In genomic region chr10:108346066-108346465, GRCh38 we compare ENCODE assay signal across 30 cellular contexts.
DNase-seq lines count a peak whose midpoint lies in the region; ATAC-seq lines count a peak whose summit lies in the region.
"Had no signal": no experiment of that assay in that cellular context is flagged by ENCODE, and none has a peak within 500 bp of the region (broad histone marks: within the 10 kb centered on the region; RNA-seq: fewer than 3 reads in every experiment).

No MANE protein-coding gene starts in this region.

- in situ Hi-C loops in G401 (cut with HindIII; ENCODE audit: low sequenced_read_pairs) = no loop called here

- H3K27me3 Mint-ChIP-seq in activated CD4-positive, alpha-beta T cell treated with anti-CD3 and anti-CD28 coated beads, Interleukin-2, amount 10 ng/mL, durations not matched to agents 7 days and 5 days = no peaks in the 10 kb centered on the region
- H3K27me3 Mint-ChIP-seq: B cell; CD4-positive, alpha-beta memory T cell; CD4-positive, alpha-beta T cell; CD4-positive, CD25-positive, alpha-beta regulatory T cell; CD8-positive, alpha-beta memory T cell had no signal

- no peaks in the 10 kb centered on the region for H3K4me1 Mint-ChIP-seq in activated CD4-positive, alpha-beta T cell treated with anti-CD3 and anti-CD28 coated beads, Interleukin-2, amount 10 ng/mL, durations not matched to agents 7 days and 5 days
- H3K4me1 Mint-ChIP-seq: B cell; CD14-positive monocyte; CD4-positive, alpha-beta memory T cell; CD4-positive, CD25-positive, alpha-beta regulatory T cell; CD8-positive, alpha-beta memory T cell had no signal

- no peak overlapping the region for H3K27ac Mint-ChIP-seq in activated CD4-positive, alpha-beta T cell treated with anti-CD3 and anti-CD28 coated beads, Interleukin-2, amount 10 ng/mL, durations not matched to agents 7 days and 5 days
- H3K27ac Mint-ChIP-seq: B cell; CD14-positive monocyte; CD4-positive, alpha-beta memory T cell; CD4-positive, alpha-beta T cell; CD4-positive, CD25-positive, alpha-beta regulatory T cell; CD8-positive, alpha-beta memory T cell; CD8-positive, alpha-beta T cell had no signal

- no peak overlapping the region for H3K4me3 Mint-ChIP-seq in activated CD4-positive, alpha-beta T cell treated with anti-CD3 and anti-CD28 coated beads, Interleukin-2, amount 10 ng/mL, durations not matched to agents 7 days and 5 days
- H3K4me3 Mint-ChIP-seq: B cell; CD14-positive monocyte; CD4-positive, alpha-beta memory T cell; CD4-positive, alpha-beta T cell; CD4-positive, CD25-positive, alpha-beta regulatory T cell; CD8-positive, alpha-beta memory T cell; CD8-positive, alpha-beta T cell had no signal

- POLR2A ChIA-PET in activated CD4-positive, alpha-beta T cell treated with anti-CD3 and anti-CD28 coated beads, Interleukin-2, amount 10 ng/mL, durations not matched to agents 7 days and 5 days (lab: Charles Lee) = no interaction called here

- H3K36me3 Mint-ChIP-seq in activated CD4-positive, alpha-beta T cell treated with anti-CD3 and anti-CD28 coated beads, Interleukin-2, amount 10 ng/mL, durations not matched to agents 7 days and 5 days (ENCODE audit: low read depth) = no peaks in the 10 kb centered on the region
- H3K36me3 Mint-ChIP-seq: CD14-positive monocyte; CD4-positive, alpha-beta memory T cell; CD4-positive, CD25-positive, alpha-beta regulatory T cell; CD8-positive, alpha-beta memory T cell; CD8-positive, alpha-beta T cell had no signal

- DNase-seq in G401 (ENCODE audit: low spot score) = peak; percentile 87
- DNase-seq in NCI-H69 (lab: John Stamatoyannopoulos, UW) = peak; percentile 10
- peak; percentile 84 for DNase-seq in cerebellar cortex (ENCODE audit: low spot score)
- DNase-seq in cerebellum (ENCODE audit: low spot score) = peak; percentile 80
- no peak for DNase-seq in activated CD4-positive, alpha-beta T cell treated with anti-CD3 and anti-CD28 coated beads, Interleukin-2, amount 10 ng/mL, durations not matched to agents 7 days and 5 days
- DNase-seq in HUDEP-2 (lab: John Stamatoyannopoulos, UW; ENCODE audit: unreplicated experiment in 76 of 76) = no peak
- no peak for DNase-seq in NCI-H1105 treated with DMSO at 0.1 percent for 48 hours (lab: John Stamatoyannopoulos, UW)
- DNase-seq: 8988T; ACHN; AML-193; BE2C; Caco-2; Calu3; CD4-positive, alpha-beta memory T cell; CD4-positive, alpha-beta T cell; CD4-positive, CD25-positive, alpha-beta regulatory T cell; CD8-positive, alpha-beta memory T cell; COR-L47; DMS 273 treated with DMSO at 0.1 percent for 48 hours; DMS153; DMS53; DMS79; DMS79 treated with DMSO at 0.1 percent for 48 hours; DND-41; EL had no signal

- peaks cover 4% of the 10 kb centered on the region for H3K9me3 Mint-ChIP-seq in activated CD4-positive, alpha-beta T cell treated with anti-CD3 and anti-CD28 coated beads, Interleukin-2, amount 10 ng/mL, durations not matched to agents 7 days and 5 days

- no peak for ATAC-seq in HG03175 (IDR thresholded peaks at IDR 0.05; ENCODE audit: unreplicated experiment)
- ATAC-seq: A549; CD8-positive, alpha-beta T cell had no signal

- CTCF ChIA-PET in activated CD4-positive, alpha-beta T cell treated with anti-CD3 and anti-CD28 coated beads, Interleukin-2, amount 10 ng/mL, durations not matched to agents 7 days and 5 days (lab: Charles Lee) = no interaction called here

Comparison
In these comparisons a context has a peak if more than half of its experiments do, and no peak if none do; other contexts are left out.
1. DNase-seq: peak in G401 (single experiment), NCI-H69 (single experiment), cerebellar cortex (single experiment) and cerebellum (single experiment); none in activated CD4-positive, alpha-beta T cell treated with anti-CD3 and anti-CD28 coated beads, Interleukin-2, amount 10 ng/mL, durations not matched to agents 7 days and 5 days (single experiment), HUDEP-2 (0 of 76) and NCI-H1105 treated with DMSO at 0.1 percent for 48 hours (single experiment).